18 cellular contexts compared by ENCODE assay signal in the genomic region with DNA sequence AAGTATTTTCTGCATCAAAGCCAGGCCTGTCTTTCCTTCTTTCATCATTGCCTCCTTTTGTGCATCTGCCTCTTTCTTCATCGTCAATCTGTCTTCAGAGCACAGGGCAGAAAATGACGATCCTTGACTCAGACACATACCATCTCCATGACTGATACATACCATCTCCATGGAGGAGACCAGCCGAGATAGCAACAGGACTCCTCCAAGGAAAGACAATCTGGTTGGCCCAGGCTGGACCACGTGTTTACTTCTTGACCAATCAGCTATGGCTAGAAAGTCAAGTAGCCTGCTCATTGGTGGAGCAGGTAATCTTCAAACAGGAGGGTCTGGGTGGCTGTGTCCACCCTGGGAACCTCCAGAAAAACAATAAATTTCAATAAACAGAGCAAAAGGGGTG.
A peak's percentile ranks its signal among the peaks of the same experiment; 100 is the strongest.
DNase-seq lines count a peak whose midpoint lies in the region; ATAC-seq and TF ChIP-seq lines count a peak whose summit lies in the region.
"Had no signal": no experiment of that assay in that cellular context is flagged by ENCODE, and none has a peak within 500 bp of the region (broad histone marks: within the 10 kb centered on the region; RNA-seq: fewer than 3 reads in every experiment).

No MANE protein-coding gene starts in this region.

- POLR2A ChIA-PET in AG04449 (lab: Yijun Ruan, JAX) = no interaction called here
- POLR2A ChIA-PET in activated CD8-positive, alpha-beta T cell treated with anti-CD3 and anti-CD28 coated beads, Interleukin-2, amount 10 ng/mL, durations not matched to agents 7 days and 5 days (lab: Charles Lee) = no interaction called here

- TF ChIP-seq CTCF in AG04449 (IDR thresholded peaks at IDR 0.05; ENCODE audit: insufficient read depth, low read length, missing control alignments) (no peak), HFFc6 (IDR thresholded peaks at IDR 0.05) (no peak), esophagus muscularis mucosa (IDR thresholded peaks at IDR 0.05) (no peak), ovary (IDR thresholded peaks at IDR 0.05) (no peak)

- H3K36me3 ChIP-seq in adipocyte (ENCODE audit: control insufficient read depth, insufficient read depth, low read length, severe bottlenecking) (no peaks in the 10 kb centered on the region), esophagus muscularis mucosa (no peaks in the 10 kb centered on the region), ovary (no peaks in the 10 kb centered on the region)
- H3K36me3 ChIP-seq: transverse colon had no signal

- no peaks in the 10 kb centered on the region for H3K9me3 ChIP-seq in adipocyte (ENCODE audit: control insufficient read depth, low read length)
- peaks cover 0 to 9% (median 3%) of the 10 kb centered on the region in 4 donors for H3K9me3 ChIP-seq in esophagus muscularis mucosa
- no peaks in the 10 kb centered on the region for H3K9me3 ChIP-seq in ovary
- H3K9me3 ChIP-seq: transverse colon had no signal

- no peaks in the 10 kb centered on the region for H3K27me3 ChIP-seq in adipocyte (replicated peaks; ENCODE audit: control insufficient read depth, insufficient read depth, low read length)
- peaks cover 0 to 7% (median 0%) of the 10 kb centered on the region in 4 donors for H3K27me3 ChIP-seq in esophagus muscularis mucosa
- no peaks in the 10 kb centered on the region for H3K27me3 ChIP-seq in ovary
- H3K27me3 ChIP-seq: transverse colon had no signal

- peaks cover 13% of the 10 kb centered on the region for H3K36me3 Mint-ChIP-seq in HFFc6 (ENCODE audit: low read depth)
- H3K36me3 Mint-ChIP-seq in activated CD8-positive, alpha-beta T cell treated with anti-CD3 and anti-CD28 coated beads, Interleukin-2, amount 10 ng/mL, durations not matched to agents 7 days and 5 days (ENCODE audit: low read depth) = no peaks in the 10 kb centered on the region
- H3K36me3 Mint-ChIP-seq: activated CD4-positive, alpha-beta memory T cell treated with anti-CD3 and anti-CD28 coated beads for 36 hours; mesothelial cell of epicardium had no signal

- H3K27me3 Mint-ChIP-seq in HFFc6 (ENCODE audit: insufficient read depth) = peaks cover 5% of the 10 kb centered on the region
- no peaks in the 10 kb centered on the region for H3K27me3 Mint-ChIP-seq in activated CD8-positive, alpha-beta T cell treated with anti-CD3 and anti-CD28 coated beads, Interleukin-2, amount 10 ng/mL, durations not matched to agents 7 days and 5 days (ENCODE audit: low read depth)

- no peak for ATAC-seq in activated CD8-positive, alpha-beta T cell treated with anti-CD3 and anti-CD28 coated beads, Interleukin-2, amount 10 ng/mL, durations not matched to agents 7 days and 5 days
- ATAC-seq in HG03439 (IDR thresholded peaks at IDR 0.05; ENCODE audit: unreplicated experiment) = no peak

- TF ChIP-seq EP300 in esophagus muscularis mucosa (IDR thresholded peaks at IDR 0.05) = no peak
- no peak for TF ChIP-seq EP300 in ovary (IDR thresholded peaks at IDR 0.05)

- 77% methylated on average over 3 of the region's 4 CpGs for WGBS in esophagus muscularis mucosa
- WGBS in ovary, 3 donors = 59 to 87% (median 61%) methylated on average over 3 to 4 of the region's 4 CpGs

- H3K27ac ChIP-seq in esophagus muscularis mucosa (replicated peaks in 1 of 4) (no peak overlapping the region), ovary (no peak overlapping the region)
- H3K27ac ChIP-seq: parathyroid adenoma, PC-9, transverse colon had no signal

- H3K4me1 ChIP-seq in adipocyte (ENCODE audit: control insufficient read depth, insufficient read depth, low read length) (peaks cover 3% of the 10 kb centered on the region), esophagus muscularis mucosa (no peaks in the 10 kb centered on the region), ovary (ENCODE audit: insufficient read depth) (no peaks in the 10 kb centered on the region)
- H3K4me1 ChIP-seq: parathyroid adenoma, transverse colon had no signal

- H3K27ac Mint-ChIP-seq in HFFc6 = peak overlapping the region; percentile 87
- H3K27ac Mint-ChIP-seq in activated CD8-positive, alpha-beta T cell treated with anti-CD3 and anti-CD28 coated beads, Interleukin-2, amount 10 ng/mL, durations not matched to agents 7 days and 5 days = no peak overlapping the region
- H3K27ac Mint-ChIP-seq: activated CD4-positive, alpha-beta memory T cell treated with anti-CD3 and anti-CD28 coated beads for 36 hours; mesothelial cell of epicardium had no signal

- TF ChIP-seq POLR2A in esophagus muscularis mucosa (IDR thresholded peaks at IDR 0.05; ENCODE audit: low read depth) = no peak
- no peak for TF ChIP-seq POLR2A in ovary (IDR thresholded peaks at IDR 0.05)

- H3K9ac ChIP-seq in adipocyte (ENCODE audit: low read length) = no peak overlapping the region
- H3K9ac ChIP-seq: parathyroid adenoma had no signal

- DNase-seq in AG04449 (ENCODE audit: low read depth, low spot score) = peak; percentile 23
- peak; percentile 95 for DNase-seq in HFFc6
- peak; percentile 14 for DNase-seq in adipocyte (ENCODE audit: low read depth)
- DNase-seq in islet precursor cell = peak; percentile 86
- no peak for DNase-seq in activated CD8-positive, alpha-beta T cell treated with anti-CD3 and anti-CD28 coated beads, Interleukin-2, amount 10 ng/mL, durations not matched to agents 7 days and 5 days
- no peak for DNase-seq in esophagus muscularis mucosa (ENCODE audit: extremely low spot score)
- no peak for DNase-seq in ovary
- DNase-seq: activated CD4-positive, alpha-beta memory T cell treated with anti-CD3 and anti-CD28 coated beads for 36 hours; activated effector memory CD4-positive, alpha-beta T cell treated with Interleukin-2 at 50 U/mL for 16 hours; AML-193; DMS79 treated with DMSO at 0.1 percent for 48 hours; NCI-H1092 treated with DMSO at 0.1 percent for 48 hours; NCI-H446 treated with DMSO at 0.1 percent for 48 hours; transverse colon had no signal

- H3K4me3 Mint-ChIP-seq in HFFc6 = peak overlapping the region; percentile 41; the same call in 1 of the 2 replicates
- no peak overlapping the region for H3K4me3 Mint-ChIP-seq in activated CD8-positive, alpha-beta T cell treated with anti-CD3 and anti-CD28 coated beads, Interleukin-2, amount 10 ng/mL, durations not matched to agents 7 days and 5 days
- H3K4me3 Mint-ChIP-seq: activated CD4-positive, alpha-beta memory T cell treated with anti-CD3 and anti-CD28 coated beads for 36 hours; mesothelial cell of epicardium had no signal

- CTCF ChIA-PET in AG04449 (lab: Yijun Ruan, JAX) = no interaction called here
- CTCF ChIA-PET in activated CD8-positive, alpha-beta T cell treated with anti-CD3 and anti-CD28 coated beads, Interleukin-2, amount 10 ng/mL, durations not matched to agents 7 days and 5 days (lab: Charles Lee) = no interaction called here

- peaks cover 12% of the 10 kb centered on the region for H3K9me3 Mint-ChIP-seq in HFFc6
- no peaks in the 10 kb centered on the region for H3K9me3 Mint-ChIP-seq in activated CD8-positive, alpha-beta T cell treated with anti-CD3 and anti-CD28 coated beads, Interleukin-2, amount 10 ng/mL, durations not matched to agents 7 days and 5 days (ENCODE audit: insufficient read depth)
- H3K9me3 Mint-ChIP-seq: mesothelial cell of epicardium had no signal

- H3K4me1 Mint-ChIP-seq in HFFc6 (ENCODE audit: low read depth) = peaks cover 21% of the 10 kb centered on the region
- no peaks in the 10 kb centered on the region for H3K4me1 Mint-ChIP-seq in activated CD8-positive, alpha-beta T cell treated with anti-CD3 and anti-CD28 coated beads, Interleukin-2, amount 10 ng/mL, durations not matched to agents 7 days and 5 days (ENCODE audit: low read depth)
- H3K4me1 Mint-ChIP-seq: mesothelial cell of epicardium had no signal

- no peak overlapping the region for H3K4me3 ChIP-seq in AG04449 (ENCODE audit: low read depth, low read length)
- no peak overlapping the region for H3K4me3 ChIP-seq in adipocyte (ENCODE audit: low read length)
- H3K4me3 ChIP-seq in esophagus muscularis mucosa = no peak overlapping the region
- no peak overlapping the region for H3K4me3 ChIP-seq in ovary
- H3K4me3 ChIP-seq: PC-9, transverse colon had no signal

- intact Hi-C loops in esophagus muscularis mucosa (cut with DNase I) (no loop called here), ovary (cut with DNase I) (no loop called here)

Comparison
In these comparisons a context has a peak if more than half of its experiments do, and no peak if none do; other contexts are left out.
1. DNase-seq: peak in AG04449 (single experiment), HFFc6 (single experiment), adipocyte (single experiment) and islet precursor cell (single experiment); none in activated CD8-positive, alpha-beta T cell treated with anti-CD3 and anti-CD28 coated beads, Interleukin-2, amount 10 ng/mL, durations not matched to agents 7 days and 5 days (single experiment), esophagus muscularis mucosa (single experiment) and ovary (0 of 5).